18 cellular contexts compared by ENCODE assay signal in genomic region chr19:45202637-45203036, GRCh38. TPM values are rescaled to one million over a fixed set of nuclear protein-coding genes. Genes with fewer than 3 reads are reported as not detected.
DNase-seq lines count a peak whose midpoint lies in the region; ATAC-seq and TF ChIP-seq lines count a peak whose summit lies in the region.
"Had no signal": no experiment of that assay in that cellular context is flagged by ENCODE, and none has a peak within 500 bp of the region (broad histone marks: within the 10 kb centered on the region; RNA-seq: fewer than 3 reads in every experiment).

No MANE protein-coding gene starts in this region.

- H3K27me3 ChIP-seq in prostate gland (replicated peaks; ENCODE audit: insufficient read depth) (no peaks in the 10 kb centered on the region), right atrium auricular region (no peaks in the 10 kb centered on the region)
- H3K27me3 ChIP-seq: BLaER1 treated with 17β-estradiol and CSF1 and Interleukin-3, amounts not matched to agents 10 nM and 100 nM had no signal

- POLR2A ChIA-PET in RWPE1 (lab: Yijun Ruan, JAX; ENCODE audit: low non-redundant PET): no interaction called here

- H3K27ac ChIP-seq in C4-2B (peak overlapping the region; percentile 26; the same call in 1 of the 2 replicates), RWPE1 (peak overlapping the region; percentile 72), prostate gland (no peak overlapping the region), right atrium auricular region (no peak overlapping the region)
- H3K27ac ChIP-seq: BLaER1 treated with 17β-estradiol and CSF1 and Interleukin-3, amounts not matched to agents 10 nM and 100 nM; SJCRH30 had no signal

- no peaks in the 10 kb centered on the region for H3K9me3 ChIP-seq in prostate gland
- H3K9me3 ChIP-seq in right atrium auricular region: no peaks in the 10 kb centered on the region
- H3K9me3 ChIP-seq: SJCRH30 had no signal

- H3K4me1 ChIP-seq in prostate gland (replicated peaks) (no peaks in the 10 kb centered on the region), right atrium auricular region (no peaks in the 10 kb centered on the region)
- H3K4me1 ChIP-seq: BLaER1 treated with 17β-estradiol and CSF1 and Interleukin-3, amounts not matched to agents 10 nM and 100 nM; SJCRH30 had no signal

- no peak for DNase-seq in RWPE1 (ENCODE audit: low spot score)
- peak; percentile 8 for DNase-seq in fibroblast of villous mesenchyme (ENCODE audit: low read depth)
- DNase-seq in prostate gland (ENCODE audit: low spot score): peak; percentile 68
- no peak for DNase-seq in right atrium auricular region (ENCODE audit: low spot score)
- DNase-seq in 8988T: no peak
- no peak for DNase-seq in NCI-H2196 treated with DMSO at 0.1 percent for 48 hours (lab: John Stamatoyannopoulos, UW; ENCODE audit: unreplicated experiment)
- DNase-seq in Right ventricle myocardium inferior (ENCODE audit: missing footprints): no peak
- DNase-seq: MV-4-11, NCI-H1417, NCI-H187, NCI-H345, NCI-H526, PC-3, RPMI8226, SJCRH30 had no signal

- intact Hi-C loops in prostate gland (cut with DNase I) (no loop called here), Right ventricle myocardium inferior (cut with DNase I) (loop anchor here (10.0 kb wide), 1 partner anchor 142 kb away; the partner anchor contains the start of gene KLC3)

- TF ChIP-seq POLR2A in prostate gland (IDR thresholded peaks at IDR 0.05): no peak

- WGBS in prostate gland: 53% methylated on average over 6 of the region's 6 CpGs

- H3K4me3 ChIP-seq in fibroblast of villous mesenchyme (ENCODE audit: low read depth, low read length) (no peak overlapping the region), prostate gland (no peak overlapping the region), right atrium auricular region (no peak overlapping the region)
- H3K4me3 ChIP-seq: BLaER1 treated with 17β-estradiol and CSF1 and Interleukin-3, amounts not matched to agents 10 nM and 100 nM; GM23338; SJCRH30 had no signal

- H3K36me3 ChIP-seq in prostate gland: no peaks in the 10 kb centered on the region
- no peaks in the 10 kb centered on the region for H3K36me3 ChIP-seq in right atrium auricular region
- H3K36me3 ChIP-seq: BLaER1 treated with 17β-estradiol and CSF1 and Interleukin-3, amounts not matched to agents 10 nM and 100 nM; SJCRH30 had no signal

- CTCF ChIA-PET in RWPE1 (lab: Yijun Ruan, JAX): no interaction called here

- no peak for TF ChIP-seq CTCF in C4-2B (conservative IDR thresholded peaks at IDR 0.05)
- TF ChIP-seq CTCF in RWPE1 (conservative IDR thresholded peaks at IDR 0.05; ENCODE audit: low read depth): no peak
- no peak for TF ChIP-seq CTCF in fibroblast of villous mesenchyme (IDR thresholded peaks at IDR 0.05; ENCODE audit: insufficient read depth, low read depth, low read length)
- TF ChIP-seq CTCF in prostate gland (IDR thresholded peaks at IDR 0.05): no peak
- TF ChIP-seq CTCF in right atrium auricular region (IDR thresholded peaks at IDR 0.05): no peak

- ATAC-seq in Right ventricle myocardium inferior: no peak
- ATAC-seq: PC-3 had no signal

RNA-seq across cellular contexts. Expression of gene BLOC1S3, which starts 24.1 kb away (rescaled TPM):
- total RNA-seq in fibroblast of villous mesenchyme (4.3 and 5.8 TPM in 2 replicates), prostate gland (10 to 100 TPM; 21.4 to 30.4 TPM), right atrium auricular region (1 to 10 TPM; 5.0 to 5.6 TPM), Right ventricle myocardium inferior (5.2 TPM)

RNA-seq across cellular contexts. Expression of gene TRAPPC6A, which starts 24.6 kb away (rescaled TPM):
- 3.9 and 7.7 TPM in 2 replicates for total RNA-seq in fibroblast of villous mesenchyme
- 10 to 100 TPM; 57.0 to 80.4 TPM for total RNA-seq in prostate gland
- total RNA-seq in right atrium auricular region: 10 to 100 TPM; 17.9 to 22.8 TPM
- 14.2 TPM for total RNA-seq in Right ventricle myocardium inferior

RNA-seq across cellular contexts. Expression of gene NKPD1, which starts 41.9 kb away (rescaled TPM):
- total RNA-seq in fibroblast of villous mesenchyme (under 0.01 TPM in 2 replicates), prostate gland (1 to 10 TPM; 3.6 to 4.1 TPM), right atrium auricular region (under 1 TPM; 0.16 to 0.22 TPM), Right ventricle myocardium inferior (not detected)
- total RNA-seq: SJCRH30 had no signal

RNA-seq across cellular contexts. Expression of gene EXOC3L2, which starts 42.6 kb away (rescaled TPM):
- total RNA-seq in fibroblast of villous mesenchyme (not detected in 2 replicates), prostate gland (10 to 100 TPM in 1 of 2 donors, 1 to 10 TPM in 1; 5.8 to 27.0 TPM), right atrium auricular region (1 to 10 TPM; 3.0 to 8.2 TPM), Right ventricle myocardium inferior (0.97 TPM)
- total RNA-seq: PC-3, SJCRH30 had no signal

RNA-seq across cellular contexts. Expression of gene MARK4, which starts 48.4 kb away (rescaled TPM):
- total RNA-seq in fibroblast of villous mesenchyme: 14.2 and 16.8 TPM in 2 replicates
- total RNA-seq in prostate gland: 100 to 1,000 TPM in 1 of 2 donors, 10 to 100 TPM in 1; 24.3 to 120 TPM
- total RNA-seq in right atrium auricular region: 10 to 100 TPM; 18.2 to 24.1 TPM
- 24.8 TPM for total RNA-seq in Right ventricle myocardium inferior

Comparison
In these comparisons a context has a peak if more than half of its experiments do, and no peak if none do; other contexts are left out.
1. H3K27ac ChIP-seq: peak in C4-2B (single experiment) and RWPE1 (single experiment); none in prostate gland (0 of 2) and right atrium auricular region (0 of 2).
2. DNase-seq: peak in fibroblast of villous mesenchyme (single experiment) and prostate gland (single experiment); none in RWPE1 (single experiment), right atrium auricular region (single experiment), 8988T (single experiment), NCI-H2196 treated with DMSO at 0.1 percent for 48 hours (single experiment) and Right ventricle myocardium inferior (single experiment).